Comparison of ENCODE assay signal across 10 cellular contexts in the genomic region with DNA sequence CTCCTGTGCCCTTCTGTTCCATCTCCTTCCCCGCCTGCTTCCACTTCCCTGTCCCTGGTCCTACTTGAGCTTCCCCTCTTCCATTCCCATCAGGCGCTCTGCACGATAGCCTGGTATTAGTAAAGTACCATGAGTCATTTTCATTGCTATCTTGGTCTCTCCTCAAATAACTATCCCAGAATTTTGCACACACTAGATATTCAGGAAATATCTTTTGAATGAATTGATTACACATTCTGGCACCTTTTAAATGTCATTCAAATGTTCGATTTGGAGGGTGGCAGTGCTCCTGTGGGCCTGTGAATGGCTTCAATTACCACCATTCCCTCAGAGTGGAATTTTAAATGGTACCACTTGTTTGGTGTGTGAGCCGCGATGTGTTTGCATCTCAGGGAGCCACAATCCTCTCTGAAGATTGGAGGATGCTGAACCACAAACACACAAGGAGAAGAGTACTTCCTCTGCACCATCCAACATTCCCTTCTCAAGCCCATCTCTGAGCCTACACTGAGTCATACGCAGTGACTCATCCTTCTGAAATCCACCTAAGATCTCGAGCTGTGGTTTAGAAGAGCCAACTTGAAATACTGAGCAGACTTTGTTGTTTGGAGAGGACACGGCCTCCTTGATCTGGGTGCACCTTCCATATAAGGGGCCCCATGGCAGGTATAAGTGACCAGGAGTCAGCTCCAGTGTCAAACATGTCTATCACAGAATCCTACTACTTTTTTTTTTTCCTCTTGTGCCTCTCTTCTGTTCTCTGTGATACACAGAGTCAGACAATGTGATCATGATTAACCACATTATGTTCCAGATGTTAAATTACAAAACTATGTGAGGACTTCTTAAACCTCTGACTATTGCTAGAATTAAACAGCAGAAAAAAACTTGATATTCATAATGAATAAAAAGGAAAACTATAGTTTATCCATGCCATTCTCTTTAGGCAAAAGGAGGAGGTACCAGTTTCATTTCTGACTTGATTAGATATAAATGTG.
DNase-seq lines count a peak whose midpoint lies in the region; ATAC-seq, FAIRE-seq and TF ChIP-seq lines count a peak whose summit lies in the region.
"Had no signal": no experiment of that assay in that cellular context is flagged by ENCODE, and none has a peak within 500 bp of the region (broad histone marks: within the 10 kb centered on the region; RNA-seq: fewer than 3 reads in every experiment).

No MANE protein-coding gene starts in this region.

- no peak for TF ChIP-seq POLR2A in GM18505 (IDR thresholded peaks at IDR 0.05; ENCODE audit: borderline replicate concordance, extremely low read depth, insufficient read depth, insufficient read length)

- H3K9me3 ChIP-seq in GM23248 (ENCODE audit: low read depth) (no peaks in the 10 kb centered on the region), small intestine (ENCODE audit: control insufficient read depth, low read depth) (no peaks in the 10 kb centered on the region)

- DNase-seq in GM23248, result peak; percentile 98
- DNase-seq in RWPE1 (ENCODE audit: low spot score), result peak; percentile 92
- DNase-seq in fibroblast of pulmonary artery (ENCODE audit: low read depth), result peak; percentile 97
- peak; percentile 3 for DNase-seq in small intestine
- no peak for DNase-seq in NCI-H1092 treated with DMSO at 0.1 percent for 48 hours (lab: John Stamatoyannopoulos, UW)
- no peak for DNase-seq in activated effector memory CD4-positive, alpha-beta T cell treated with anti-CD3 and anti-CD28 coated beads, Interleukin-2, amount 50 U/mL, for 16 hours
- DNase-seq: activated T-cell treated with anti-CD3 and anti-CD28 coated beads, Interleukin-2, amount 50 U/mL, for 72 hours; NCI-H146 had no signal

- H4K20me1 ChIP-seq in GM23248 (ENCODE audit: insufficient read depth), result no peaks in the 10 kb centered on the region

- CTCF ChIA-PET in RWPE1 (lab: Yijun Ruan, JAX), result no interaction called here

- H3K79me2 ChIP-seq in GM23248 (ENCODE audit: insufficient read depth), result peaks cover 20% of the 10 kb centered on the region

- TF ChIP-seq CTCF in RWPE1 (conservative IDR thresholded peaks at IDR 0.05; ENCODE audit: low read depth) (no peak), fibroblast of pulmonary artery (IDR thresholded peaks at IDR 0.05; ENCODE audit: low read length, missing control alignments) (no peak)

- no peaks in the 10 kb centered on the region for H3K9me2 ChIP-seq in GM23248 (ENCODE audit: insufficient read depth)

- peak overlapping the region; percentile 56 for H3K9ac ChIP-seq in GM23248

- in situ Hi-C loops in GM23248 (cut with MboI), result no loop called here

- H3K27me3 ChIP-seq in GM23248 (replicated peaks; ENCODE audit: insufficient read depth) (no peaks in the 10 kb centered on the region), small intestine (ENCODE audit: control insufficient read depth in 2 of 2, insufficient read depth in 2 of 2, low read length in 2 of 2) (no peaks in the 10 kb centered on the region)

- peak overlapping the region; percentile 40 for H3K4me3 ChIP-seq in GM23248
- H3K4me3 ChIP-seq in fibroblast of pulmonary artery (replicated peaks; ENCODE audit: low read depth, low read length), result no peak overlapping the region
- H3K4me3 ChIP-seq in small intestine (ENCODE audit: low read depth in 1 of 2, low read length in 2 of 2), result no peak overlapping the region

- POLR2A ChIA-PET in RWPE1 (lab: Yijun Ruan, JAX; ENCODE audit: low non-redundant PET), result no interaction called here

- ATAC-seq in HG03342 (IDR thresholded peaks at IDR 0.05; ENCODE audit: unreplicated experiment), result no peak
- no peak for ATAC-seq in GM18505 (IDR thresholded peaks at IDR 0.05; ENCODE audit: unreplicated experiment)

- peaks cover 59% of the 10 kb centered on the region for H3F3A ChIP-seq in GM23248 (ENCODE audit: insufficient read depth)

- WGBS in GM23248 (ENCODE audit: low coverage in 1 of 2, low lambda C conversion rate in 2 of 2, missing lambda C conversion rate in 2 of 2), 2 experiments, result 2% methylated on average over 9 of the region's 9 CpGs
- WGBS in small intestine, 3 donors, result 65 to 73% (median 67%) methylated on average over 9 of the region's 9 CpGs

- no peak overlapping the region for H2AFZ ChIP-seq in GM23248

- H3K4me2 ChIP-seq in GM23248 (ENCODE audit: unreplicated experiment), result peak overlapping the region; percentile 68

- H3K27ac ChIP-seq in GM23248 (peak overlapping the region; percentile 90), RWPE1 (peak overlapping the region; percentile 80), small intestine (ENCODE audit: low read depth in 1 of 2, low read length in 1 of 2) (no peak overlapping the region)

- H3K4me1 ChIP-seq in GM23248 (ENCODE audit: insufficient read depth) (peaks cover 49% of the 10 kb centered on the region), small intestine (ENCODE audit: control insufficient read depth in 2 of 2, insufficient read depth in 1 of 2, low read depth in 1 of 2, low read length in 1 of 2) (no peaks in the 10 kb centered on the region)

- peaks cover 5% of the 10 kb centered on the region; the same call in 1 of the 2 replicates for H3K36me3 ChIP-seq in GM23248 (ENCODE audit: low read depth)
- no peaks in the 10 kb centered on the region for H3K36me3 ChIP-seq in small intestine (ENCODE audit: control insufficient read depth in 2 of 2, insufficient read depth in 2 of 2, low read length in 2 of 2)

- FAIRE-seq in small intestine (lab: Jason Lieb, UNC), result no peak

Comparison
In these comparisons a context has a peak if more than half of its experiments do, and no peak if none do; other contexts are left out.
1. DNase-seq: peak in GM23248 (single experiment), RWPE1 (single experiment), fibroblast of pulmonary artery (single experiment) and small intestine (single experiment); none in NCI-H1092 treated with DMSO at 0.1 percent for 48 hours (single experiment) and activated effector memory CD4-positive, alpha-beta T cell treated with anti-CD3 and anti-CD28 coated beads, Interleukin-2, amount 50 U/mL, for 16 hours (single experiment).
2. H3K27ac ChIP-seq: peak in GM23248 (single experiment) and RWPE1 (single experiment); none in small intestine (0 of 2).